9 cellular contexts compared by ENCODE assay signal in the genomic region with DNA sequence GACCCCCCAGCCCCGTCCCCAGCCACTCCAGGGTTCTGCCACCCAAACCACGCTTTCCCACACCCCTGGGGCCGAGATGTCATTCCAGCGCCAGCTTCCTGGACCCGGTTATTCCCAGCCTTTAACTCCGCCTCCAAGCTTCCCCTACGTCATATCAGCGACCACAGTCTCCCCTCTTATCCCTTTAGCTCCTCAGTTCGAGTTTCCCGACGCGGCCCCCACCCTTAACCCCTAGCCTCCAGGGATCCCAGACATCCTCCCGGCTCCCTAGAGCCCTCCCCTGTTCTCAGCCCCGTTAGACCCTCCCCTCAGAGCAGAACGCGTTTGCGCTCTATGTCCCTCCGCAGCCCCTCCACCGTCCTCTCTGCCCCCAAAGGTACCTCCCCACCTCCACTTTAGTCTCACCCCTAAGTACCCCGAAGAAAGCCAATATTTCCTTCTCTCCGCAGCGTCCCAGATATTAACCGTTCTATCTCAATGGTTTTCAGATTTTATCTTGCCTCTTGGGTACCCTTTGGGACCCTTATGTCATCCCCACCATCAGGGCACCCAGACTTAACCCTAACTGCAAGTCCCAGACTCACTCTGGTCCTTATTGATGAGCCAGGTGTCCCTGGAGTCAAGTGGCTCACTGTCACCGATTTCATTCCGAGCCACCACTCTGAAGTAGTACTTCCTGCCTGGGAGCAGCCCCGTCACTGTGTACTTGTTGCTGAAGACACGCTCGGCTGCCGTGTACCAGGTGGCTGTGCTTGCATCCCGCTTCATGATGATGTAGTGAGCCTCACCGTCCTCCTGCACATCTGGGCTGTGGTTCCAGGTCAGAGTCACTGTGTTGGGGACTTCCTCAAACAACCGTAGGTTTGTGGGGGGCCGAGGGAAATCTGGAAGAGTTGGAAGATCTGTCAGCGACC. TPM values are rescaled to one million over a fixed set of nuclear protein-coding genes. Genes with fewer than 3 reads are reported as not detected.
DNase-seq lines count a peak whose midpoint lies in the region; ATAC-seq and TF ChIP-seq lines count a peak whose summit lies in the region.
"Had no signal": no experiment of that assay in that cellular context is flagged by ENCODE, and none has a peak within 500 bp of the region (broad histone marks: within the 10 kb centered on the region; RNA-seq: fewer than 3 reads in every experiment).

No MANE protein-coding gene starts in this region.

- intact Hi-C loops in Calu3 (cut with micrococcal nuclease; ENCODE audit: unreplicated experiment), result no loop called here

- H3K9me3 Mint-ChIP-seq in Calu3 (ENCODE audit: low read depth, unreplicated experiment), result no peaks in the 10 kb centered on the region

- peak overlapping the region; percentile 29 to 82 (median 78) for H3K9ac ChIP-seq in skeletal muscle tissue (ENCODE audit: low read depth in 1 of 3, low read length in 3 of 3)

- peak overlapping the region; percentile 54 for H3K4me3 Mint-ChIP-seq in Calu3 (ENCODE audit: low read depth, unreplicated experiment)

- no TSS peak for BruUV-seq in Calu3 (replicated peaks; lab: Mats Ljungman, UMichigan)

- peaks cover 82% of the 10 kb centered on the region for H3K27me3 Mint-ChIP-seq in Calu3 (ENCODE audit: unreplicated experiment)

- peak overlapping the region; percentile 31 for H3K27ac ChIP-seq in skeletal muscle tissue (ENCODE audit: low read depth, low read length)

- peaks cover 5% of the 10 kb centered on the region for H3K36me3 Mint-ChIP-seq in Calu3 (ENCODE audit: insufficient read depth, unreplicated experiment)

- peaks cover 13 to 29% (median 25%) of the 10 kb centered on the region in 3 donors for H3K4me1 ChIP-seq in skeletal muscle tissue (ENCODE audit: control insufficient read depth in 3 of 3, insufficient read depth in 3 of 3, low read length in 3 of 3)

- peak overlapping the region; percentile 2 for H3K27ac Mint-ChIP-seq in Calu3 (ENCODE audit: unreplicated experiment)

- DNase-seq in Calu3, result no peak
- DNase-seq in SHP77 treated with DMSO at 0.1 percent for 48 hours (lab: John Stamatoyannopoulos, UW), result peak; percentile 4
- peak; percentile 50 for DNase-seq in astrocyte of the hippocampus (ENCODE audit: low read depth, low spot score)
- no peak for DNase-seq in middle frontal gyrus (ENCODE audit: extremely low spot score, low spot score)
- DNase-seq in NCI-H226, result no peak

- H3K27me3 ChIP-seq in skeletal muscle tissue (ENCODE audit: control insufficient read depth in 3 of 3, insufficient read depth in 3 of 3, low read length in 3 of 3), result peaks cover 0 to 19% (median 9%) of the 10 kb centered on the region in 3 donors

- peak; percentile 54 for ATAC-seq in HG02642 (IDR thresholded peaks at IDR 0.05; ENCODE audit: poor library complexity, unreplicated experiment)

- H3K9me3 ChIP-seq in skeletal muscle tissue (ENCODE audit: control insufficient read depth in 3 of 3, low read length in 3 of 3), result no peaks in the 10 kb centered on the region

- peaks cover 5% of the 10 kb centered on the region for H3K4me1 Mint-ChIP-seq in Calu3 (ENCODE audit: low read depth, unreplicated experiment)

- H3K36me3 ChIP-seq in skeletal muscle tissue (ENCODE audit: control insufficient read depth in 3 of 3, insufficient read depth in 3 of 3, low read length in 3 of 3), result peaks cover 5 to 11% (median 6%) of the 10 kb centered on the region in 3 donors

- no peak for TF ChIP-seq CTCF in Calu3 (IDR thresholded peaks at IDR 0.05; ENCODE audit: unreplicated experiment)

- H3K4me3 ChIP-seq in iPS-11a (ENCODE audit: low read depth, low read length) (peak overlapping the region; percentile 14), skeletal muscle tissue (ENCODE audit: low read length in 3 of 3) (peak overlapping the region; percentile 80 to 85 (median 80))

- CTCF ChIA-PET in Calu3 (lab: Charles Lee), result interaction anchor here (0.7 to 0.9 kb wide), 2 partner anchors 15 to 17 kb away, joined by 3 read pairs; no protein-coding TSS in a partner anchor

RNA-seq across cellular contexts. Expression of a gene that starts 8.0 kb away (rescaled TPM):
- 8.8 and 11.9 TPM in 2 replicates for total RNA-seq in Calu3 (2022)
- total RNA-seq in skeletal muscle tissue, result 3.1 TPM

RNA-seq across cellular contexts. Expression of a gene that starts 19.4 kb away (rescaled TPM):
- not detected in 2 replicates for total RNA-seq in Calu3 (2022)
- total RNA-seq in skeletal muscle tissue, result 7.3 TPM
- total RNA-seq: pulmonary artery endothelial cell had no signal

Comparison
In these comparisons a context has a peak if more than half of its experiments do, and no peak if none do; other contexts are left out.
1. DNase-seq: peak in SHP77 treated with DMSO at 0.1 percent for 48 hours (single experiment) and astrocyte of the hippocampus (single experiment); none in Calu3 (single experiment), middle frontal gyrus (single experiment) and NCI-H226 (single experiment).